In the genomic region with DNA sequence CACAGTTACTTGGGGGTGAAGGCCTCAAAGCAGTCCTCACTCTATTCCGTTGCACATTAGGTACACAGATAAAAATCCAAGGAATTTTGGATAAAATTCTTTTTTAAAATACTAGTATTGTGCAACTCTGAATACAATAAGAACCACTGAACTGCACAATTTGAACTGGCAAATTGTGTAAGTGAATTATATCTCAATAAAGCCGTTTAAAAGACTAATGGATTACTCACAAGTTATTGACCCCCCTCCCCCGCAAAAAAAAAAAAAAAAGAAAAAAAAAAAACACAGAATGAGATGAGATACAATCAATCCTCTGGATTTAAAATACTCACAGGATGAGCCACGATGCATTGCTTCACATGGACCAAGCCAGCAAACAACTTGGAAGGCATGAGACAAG, we compare ENCODE assay signal across 26 cellular contexts.
"Had no signal": no experiment of that assay in that cellular context is flagged by ENCODE, and none has a peak within 500 bp of the region (broad histone marks: within the 10 kb centered on the region; RNA-seq: fewer than 3 reads in every experiment).

No MANE protein-coding gene starts in this region.

- H3K9me3 Mint-ChIP-seq: activated CD4-positive, alpha-beta memory T cell treated with anti-CD3 and anti-CD28 coated beads for 36 hours; activated naive CD4-positive, alpha-beta T cell treated with anti-CD3 and anti-CD28 coated beads for 36 hours; activated T-helper 17 cell treated with anti-CD3 and anti-CD28 coated beads, Interleukin-2, amount 50 U/mL, for 72 hours; T-helper 1 cell treated with Interleukin-12 subunit alpha and Interleukin-12 subunit beta and Interleukin-4 antibody, amounts not matched to agents 30 μg/mL and 1 μg/mL, for 36 hours had no signal

- H3K27ac ChIP-seq: brain microvascular endothelial cell, cardiac muscle cell, Peyer's patch, SJCRH30 had no signal

- H3K4me1 ChIP-seq: Peyer's patch, SJCRH30 had no signal

- H3K9me3 ChIP-seq: Peyer's patch, SJCRH30 had no signal

- ATAC-seq: activated T-helper 17 cell treated with anti-CD3 and anti-CD28 coated beads, Interleukin-2, amount 50 U/mL, for 72 hours had no signal

- H3K27me3 Mint-ChIP-seq: activated B cell treated with CpG ODN at 0.5 μM for 24 hours; activated CD4-positive, alpha-beta memory T cell treated with anti-CD3 and anti-CD28 coated beads for 36 hours; activated CD4-positive, alpha-beta T cell treated with anti-CD3 and anti-CD28 coated beads, Interleukin-2, amount 10 ng/mL, durations not matched to agents 7 days and 5 days; activated naive CD8-positive, alpha-beta T cell; activated T-helper 17 cell treated with anti-CD3 and anti-CD28 coated beads, Interleukin-2, amount 50 U/mL, for 72 hours had no signal

- H3K4me3 ChIP-seq: cardiac muscle cell, Peyer's patch, SJCRH30 had no signal

- H3K4me1 Mint-ChIP-seq: activated B cell treated with CpG ODN at 0.5 μM for 24 hours had no signal

- DNase-seq: activated B cell treated with CpG ODN at 0.5 μM for 24 hours; activated CD4-positive, alpha-beta memory T cell treated with anti-CD3 and anti-CD28 coated beads for 36 hours; activated CD4-positive, alpha-beta T cell treated with anti-CD3 and anti-CD28 coated beads for 1 hour; activated CD4-positive, alpha-beta T cell treated with anti-CD3 and anti-CD28 coated beads, Interleukin-2, amount 10 ng/mL, durations not matched to agents 7 days and 5 days; activated gamma-delta T cell; activated naive CD4-positive, alpha-beta T cell treated with anti-CD3 and anti-CD28 coated beads for 36 hours; activated T-cell treated with anti-CD3 and anti-CD28 coated beads for 4 hours; activated T-cell treated with anti-CD3 and anti-CD28 coated beads, Interleukin-2, amount 50 U/mL, for 48 hours; amygdala; brain microvascular endothelial cell; Kasumi-1; NCI-H1105 treated with DMSO at 0.1 percent for 48 hours; NCI-H1436 treated with DMSO at 0.1 percent for 48 hours; NCI-H187; NCI-H2081; NCI-H510A treated with DMSO at 0.1 percent for 48 hours; NCI-H69; NK-92 treated with Interleukin-12 subunit alpha and Interleukin-12 subunit beta, amount 100 ng/mL, for 24 hours; OCI-M1; Peyer's patch; Right ventricle myocardium superior; SJCRH30 had no signal

- H3K36me3 ChIP-seq: brain microvascular endothelial cell, cardiac muscle cell, SJCRH30 had no signal

- H3K4me3 Mint-ChIP-seq: activated B cell treated with CpG ODN at 0.5 μM for 24 hours; activated CD4-positive, alpha-beta memory T cell treated with anti-CD3 and anti-CD28 coated beads for 36 hours; activated CD4-positive, alpha-beta T cell treated with anti-CD3 and anti-CD28 coated beads, Interleukin-2, amount 10 ng/mL, durations not matched to agents 7 days and 5 days; activated naive CD4-positive, alpha-beta T cell treated with anti-CD3 and anti-CD28 coated beads for 36 hours; activated naive CD8-positive, alpha-beta T cell; activated T-helper 17 cell treated with anti-CD3 and anti-CD28 coated beads, Interleukin-2, amount 50 U/mL, for 72 hours; T-helper 1 cell treated with Interleukin-12 subunit alpha and Interleukin-12 subunit beta and Interleukin-4 antibody, amounts not matched to agents 30 μg/mL and 1 μg/mL, for 36 hours had no signal

- H3K27ac Mint-ChIP-seq: activated B cell treated with CpG ODN at 0.5 μM for 24 hours; activated CD4-positive, alpha-beta memory T cell treated with anti-CD3 and anti-CD28 coated beads for 36 hours; activated CD4-positive, alpha-beta T cell treated with anti-CD3 and anti-CD28 coated beads, Interleukin-2, amount 10 ng/mL, durations not matched to agents 7 days and 5 days; activated naive CD4-positive, alpha-beta T cell treated with anti-CD3 and anti-CD28 coated beads for 36 hours; activated naive CD8-positive, alpha-beta T cell; activated T-helper 17 cell treated with anti-CD3 and anti-CD28 coated beads, Interleukin-2, amount 50 U/mL, for 72 hours; T-helper 1 cell treated with Interleukin-12 subunit alpha and Interleukin-12 subunit beta and Interleukin-4 antibody, amounts not matched to agents 30 μg/mL and 1 μg/mL, for 36 hours had no signal

- H3K27me3 ChIP-seq: brain microvascular endothelial cell, cardiac muscle cell, Peyer's patch had no signal
